19 cellular contexts compared by ENCODE assay signal in genomic region chr14:34770901-34771300, GRCh38. TPM values are rescaled to one million over a fixed set of nuclear protein-coding genes. Genes with fewer than 3 reads are reported as not detected.
DNase-seq lines count a peak whose midpoint lies in the region; ATAC-seq and TF ChIP-seq lines count a peak whose summit lies in the region.
"Had no signal": no experiment of that assay in that cellular context is flagged by ENCODE, and none has a peak within 500 bp of the region (broad histone marks: within the 10 kb centered on the region; RNA-seq: fewer than 3 reads in every experiment).

No MANE protein-coding gene starts in this region.

- no peak overlapping the region for H3K23ac ChIP-seq in H9 (ENCODE audit: insufficient read length, low read depth, low read length)

- no peak overlapping the region for H3K14ac ChIP-seq in H9 (ENCODE audit: insufficient read depth, low read length)

- H4K20me1 ChIP-seq in H9 (ENCODE audit: control insufficient read depth, insufficient read depth, insufficient read length), result no peaks in the 10 kb centered on the region

- H3K4me2 ChIP-seq in H9 (ENCODE audit: insufficient read depth, insufficient read length, low read length), result no peak overlapping the region
- H3K4me2 ChIP-seq: A549 had no signal

- H3K79me1 ChIP-seq in H9 (ENCODE audit: insufficient read depth, low read depth, low read length, poor library complexity, severe bottlenecking), result no peaks in the 10 kb centered on the region

- H3K4me1 Mint-ChIP-seq in H9, result no peaks in the 10 kb centered on the region
- no peaks in the 10 kb centered on the region for H3K4me1 Mint-ChIP-seq in glutamatergic neuron (ENCODE audit: low read depth, unreplicated experiment)

- no peak overlapping the region for H3K18ac ChIP-seq in H9 (ENCODE audit: insufficient read length, low read depth, low read length)

- H3K4me3 Mint-ChIP-seq in H9 (no peak overlapping the region), glutamatergic neuron (ENCODE audit: unreplicated experiment) (no peak overlapping the region)

- DNase-seq in ELR (ENCODE audit: low read depth) (peak; percentile 47), HT1080 (ENCODE audit: low read depth) (peak; percentile 13), astrocyte of the hippocampus (ENCODE audit: low read depth, low spot score) (peak; percentile 32), myocyte (ENCODE audit: low read depth) (peak; percentile 37), H9 (no peak), glutamatergic neuron (no peak)
- DNase-seq: BE2C, GOT3, KBM-7, NCI-H1105, NCI-H146, NCI-H2029, NCI-H226, NCI-H524, NCI-H774, Peyer's patch had no signal

- H4K91ac ChIP-seq in H9 (ENCODE audit: insufficient read length, low read depth, low read length), result no peak overlapping the region

- H2AK5ac ChIP-seq in H9 (ENCODE audit: insufficient read length, low read length), result no peak overlapping the region

- H2BK15ac ChIP-seq in H9 (ENCODE audit: low read depth, low read length), result no peak overlapping the region

- no peak overlapping the region for H2BK12ac ChIP-seq in H9 (ENCODE audit: insufficient read length, low read depth, low read length)

- ATAC-seq in GM21825 (IDR thresholded peaks at IDR 0.05; ENCODE audit: unreplicated experiment), result no peak
- ATAC-seq: A549, HepG2 had no signal

- no peak overlapping the region for H2BK120ac ChIP-seq in H9 (ENCODE audit: low read depth, low read length, poor library complexity, severe bottlenecking)

- no peak for TF ChIP-seq CTCF in H9 (conservative IDR thresholded peaks at IDR 0.05)
- no peak for TF ChIP-seq CTCF in glutamatergic neuron (IDR thresholded peaks at IDR 0.05; ENCODE audit: partially characterized antibody, unreplicated experiment)

- no peak overlapping the region for H3T11ph ChIP-seq in H9 (ENCODE audit: low read length)

- no peak overlapping the region for H4K8ac ChIP-seq in H9 (replicated peaks; ENCODE audit: insufficient read length, low read depth, low read length)

- H3K4ac ChIP-seq in H9 (ENCODE audit: low read depth, low read length), result no peak overlapping the region

- H3K56ac ChIP-seq in H9 (ENCODE audit: insufficient read length, low read depth, low read length), result no peak overlapping the region

- H3K23me2 ChIP-seq in H9 (ENCODE audit: insufficient read length, low read depth, low read length, poor library complexity, severe bottlenecking), result no peaks in the 10 kb centered on the region

- H3K36me3 Mint-ChIP-seq in H9 (ENCODE audit: insufficient read depth in 1 of 3, low read depth in 3 of 3) (peaks cover 2 to 18% (median 4%) of the 10 kb centered on the region in 3 experiments; a peak in 4 of 7 replicates), glutamatergic neuron (ENCODE audit: unreplicated experiment) (no peaks in the 10 kb centered on the region)

- no peaks in the 10 kb centered on the region for H3K79me2 ChIP-seq in H9 (ENCODE audit: insufficient read depth, low read length)

- no peaks in the 10 kb centered on the region for H3K9me3 Mint-ChIP-seq in H9
- no peaks in the 10 kb centered on the region for H3K9me3 Mint-ChIP-seq in glutamatergic neuron (ENCODE audit: unreplicated experiment)

- H3K27ac ChIP-seq in H9 (ENCODE audit: insufficient read length, low read depth, low read length), result no peak overlapping the region
- H3K27ac ChIP-seq: A549, Peyer's patch had no signal

- no peak overlapping the region for H3K27ac Mint-ChIP-seq in H9
- H3K27ac Mint-ChIP-seq in glutamatergic neuron (ENCODE audit: unreplicated experiment), result no peak overlapping the region

- H4K5ac ChIP-seq in H9 (ENCODE audit: insufficient read length, low read depth, low read length), result no peak overlapping the region

- H2AFZ ChIP-seq in H9 (ENCODE audit: low read length), result no peak overlapping the region

- H3K27me3 Mint-ChIP-seq in H9 (ENCODE audit: low read depth) (no peaks in the 10 kb centered on the region), glutamatergic neuron (ENCODE audit: unreplicated experiment) (no peaks in the 10 kb centered on the region)

- no peaks in the 10 kb centered on the region for H3K9me3 ChIP-seq in H9 (ENCODE audit: control insufficient read depth, low read depth, low read length)
- H3K9me3 ChIP-seq: A549, BE2C, Peyer's patch had no signal

- H2BK20ac ChIP-seq in H9 (ENCODE audit: low read depth, low read length, poor library complexity, severe bottlenecking), result no peak overlapping the region

- no CpG with 5 or more reads among the region's 1 CpG for WGBS in H9 (ENCODE audit: extremely low coverage, insufficient read length, low lambda C conversion rate)

- no peak overlapping the region for H3K9ac ChIP-seq in H9 (ENCODE audit: extremely low read depth, insufficient read length, low read length)

- H3K4me1 ChIP-seq in H9 (ENCODE audit: insufficient read depth, low read length), result no peaks in the 10 kb centered on the region
- H3K4me1 ChIP-seq: A549, BE2C, Peyer's patch had no signal

- no peak overlapping the region for H2BK5ac ChIP-seq in H9 (ENCODE audit: insufficient read length, low read length)

- H3K27me3 ChIP-seq in H9 (ENCODE audit: insufficient read depth, low read length), result no peaks in the 10 kb centered on the region
- H3K27me3 ChIP-seq: BE2C, Peyer's patch had no signal

RNA-seq across cellular contexts. Expression of gene CFL2, which starts 56.5 kb away (rescaled TPM):
- total RNA-seq in HT1080 (2014; rRNA removed; shearing (Covaris generic)), result 80.8 and 132 TPM in 2 replicates
- polyA plus RNA-seq in HT1080 (2015; cell fraction: cytosol; rRNA removed), result 83.0 and 92.7 TPM in 2 replicates
- 48.6 and 49.2 TPM in 2 replicates for polyA plus RNA-seq in HT1080 (2015; cell fraction: nucleus; rRNA removed)
- total RNA-seq in myocyte (623 and 628 TPM in 2 replicates), H9 (2021) (13.9 and 14.2 TPM in 2 replicates), glutamatergic neuron (ENCODE audit: unreplicated experiment) (57.6 TPM)
- polyA plus RNA-seq in myocyte (2012), result 153 TPM

Comparison
In these comparisons a context has a peak if more than half of its experiments do, and no peak if none do; other contexts are left out.
1. DNase-seq: peak in ELR (single experiment), HT1080 (single experiment), astrocyte of the hippocampus (single experiment) and myocyte (single experiment); none in H9 (single experiment) and glutamatergic neuron (single experiment).